In genomic region chr1:207430602-207431001, GRCh38 we compare ENCODE assay signal across 1 cellular context.
TF ChIP-seq lines count a peak whose summit lies in the region.

No MANE protein-coding gene starts in this region.

TF ChIP-seq in GM12878, 131 proteins besides CTCF, POLR2A, EP300 and RAD21 (continued from another document and continues in another):
- no peak for TF ChIP-seq E4F1 (IDR thresholded peaks at IDR 0.05; ENCODE audit: borderline replicate concordance, partially characterized antibody)
- peak; percentile 86 for TF ChIP-seq ATF2 (IDR thresholded peaks at IDR 0.05; ENCODE audit: low read length)
- peak; percentile 59; the same call in 1 of the 2 replicates for TF ChIP-seq GATAD2B (conservative IDR thresholded peaks at IDR 0.05; ENCODE audit: low read depth)
- no peak for TF ChIP-seq EZH2 (IDR thresholded peaks at IDR 0.05; ENCODE audit: borderline replicate concordance, control insufficient read depth, low read depth, low read length)
- no peak for TF ChIP-seq RCOR1 (conservative IDR thresholded peaks at IDR 0.05; ENCODE audit: low read depth, low read length)
- TF ChIP-seq RUNX3 (IDR thresholded peaks at IDR 0.05; ENCODE audit: low read length): peak; percentile 60
- TF ChIP-seq WRNIP1 (IDR thresholded peaks at IDR 0.05; ENCODE audit: borderline replicate concordance, low read depth, low read length): no peak
- TF ChIP-seq SUZ12 (IDR thresholded peaks at IDR 0.05; ENCODE audit: unreplicated experiment): no peak
- no peak for TF ChIP-seq NFXL1 (IDR thresholded peaks at IDR 0.05; ENCODE audit: borderline replicate concordance)
- TF ChIP-seq MEF2B (IDR thresholded peaks at IDR 0.05; ENCODE audit: partially characterized antibody, poor library complexity, severe bottlenecking): peak; percentile 68
- TF ChIP-seq TBL1XR1 (IDR thresholded peaks at IDR 0.05; ENCODE audit: low read depth, low read length): 0 out of 2 replicates have a peak, but pooled peaks have one; percentile 32
- TF ChIP-seq EGR1 (IDR thresholded peaks at IDR 0.05; ENCODE audit: borderline replicate concordance in 1 of 2, low read depth in 2 of 2, low read length in 2 of 2): no peak
- TF ChIP-seq ZSCAN29 (IDR thresholded peaks at IDR 0.05): no peak
- no peak for TF ChIP-seq MEF2A (IDR thresholded peaks at IDR 0.05; ENCODE audit: insufficient read depth, low read depth, low read length)
- no peak for TF ChIP-seq PML (IDR thresholded peaks at IDR 0.05; ENCODE audit: low read length)
- no peak for TF ChIP-seq POU2F2 (IDR thresholded peaks at IDR 0.05; ENCODE audit: borderline replicate concordance, low read depth, low read length)
- TF ChIP-seq ZBTB11 (CRISPR knock-in tag; IDR thresholded peaks at IDR 0.05): no peak
- TF ChIP-seq NFIC (IDR thresholded peaks at IDR 0.05; ENCODE audit: low read depth, low read length): peak; percentile 73
- no peak for TF ChIP-seq BMI1 (IDR thresholded peaks at IDR 0.05; ENCODE audit: borderline replicate concordance)
- no peak for TF ChIP-seq FOS (IDR thresholded peaks at IDR 0.05; ENCODE audit: borderline replicate concordance, extremely low read depth, insufficient read length)
- no peak for TF ChIP-seq MAX (IDR thresholded peaks at IDR 0.05; ENCODE audit: low read depth, low read length)
- TF ChIP-seq NFYA (IDR thresholded peaks at IDR 0.05; ENCODE audit: borderline replicate concordance, low read depth, low read length): no peak
- no peak for TF ChIP-seq E2F8 (IDR thresholded peaks at IDR 0.05; ENCODE audit: low read depth, partially characterized antibody)
- 0 out of 4 replicates have a peak, but pooled peaks of 1 of the 2 experiments have one; percentile 24 for TF ChIP-seq ETV6 (conservative IDR thresholded peaks at IDR 0.05 in 1 of 2, IDR thresholded peaks at IDR 0.05 in 1 of 2; ENCODE audit: borderline replicate concordance in 1 of 2, low read depth in 1 of 2)
- no peak for TF ChIP-seq SMARCA5 (IDR thresholded peaks at IDR 0.05)
- no peak for TF ChIP-seq ZBTB33 (IDR thresholded peaks at IDR 0.05)
- TF ChIP-seq ZBTB4 (CRISPR knock-in tag; IDR thresholded peaks at IDR 0.05): no peak
- no peak for TF ChIP-seq SIX5 (IDR thresholded peaks at IDR 0.05; ENCODE audit: low read depth, low read length, severe bottlenecking)
- 0 out of 2 replicates have a peak, but pooled peaks have one; percentile 33 for TF ChIP-seq ZNF24 (IDR thresholded peaks at IDR 0.05)
- TF ChIP-seq CBX5 (IDR thresholded peaks at IDR 0.05; ENCODE audit: low read depth): no peak
- TF ChIP-seq ZNF687 (IDR thresholded peaks at IDR 0.05): no peak
- TF ChIP-seq CHD1 (IDR thresholded peaks at IDR 0.05; ENCODE audit: low read depth, low read length): no peak
- TF ChIP-seq E2F4 (IDR thresholded peaks at IDR 0.05; ENCODE audit: low read depth, low read length): no peak
- no peak for TF ChIP-seq NBN (IDR thresholded peaks at IDR 0.05)
- no peak for TF ChIP-seq NR2C1 (IDR thresholded peaks at IDR 0.05)
- no peak for TF ChIP-seq CBFB (IDR thresholded peaks at IDR 0.05; ENCODE audit: low read depth)
- no peak for TF ChIP-seq TCF12 (IDR thresholded peaks at IDR 0.05; ENCODE audit: low read depth, low read length)
- TF ChIP-seq MTA2 (IDR thresholded peaks at IDR 0.05; ENCODE audit: low read depth): no peak
- no peak for TF ChIP-seq RAD51 (IDR thresholded peaks at IDR 0.05)
- TF ChIP-seq YY1 (IDR thresholded peaks at IDR 0.05; ENCODE audit: low read depth, low read length): no peak
- TF ChIP-seq ESRRA (IDR thresholded peaks at IDR 0.05; ENCODE audit: low read length): no peak
